33 cellular contexts compared by ENCODE assay signal in genomic region chr3:33579181-33579510, GRCh38.
DNase-seq lines count a peak whose midpoint lies in the region; ATAC-seq, FAIRE-seq and TF ChIP-seq lines count a peak whose summit lies in the region.
"Had no signal": no experiment of that assay in that cellular context is flagged by ENCODE, and none has a peak within 500 bp of the region (broad histone marks: within the 10 kb centered on the region; RNA-seq: fewer than 3 reads in every experiment).

No MANE protein-coding gene starts in this region.

- DNase-seq in MCF 10A (ENCODE audit: unreplicated experiment): no peak
- no peak for DNase-seq in breast epithelium (ENCODE audit: low spot score in 2 of 2)
- no peak for DNase-seq in astrocyte (ENCODE audit: low read depth)
- no peak for DNase-seq in RWPE1 (ENCODE audit: low spot score)
- no peak for DNase-seq in NCI-H2196 treated with DMSO at 0.1 percent for 48 hours (lab: John Stamatoyannopoulos, UW; ENCODE audit: unreplicated experiment)
- DNase-seq in activated CD4-positive, alpha-beta T cell treated with anti-CD3 and anti-CD28 coated beads for 48 hours: no peak
- DNase-seq: 8988T; activated CD4-positive, alpha-beta T cell treated with anti-CD3 and anti-CD28 coated beads for 4 hours; activated CD8-positive, alpha-beta memory T cell treated with anti-CD3 and anti-CD28 coated beads for 24 hours; activated T-cell treated with anti-CD3 and anti-CD28 coated beads for 4 hours; Calu3; DMS79; effector CD4-positive, alpha-beta T cell; MV-4-11; NCI-H1436; NCI-H2081; NCI-H345; NCI-H748 treated with DMSO at 0.1 percent for 48 hours; SJCRH30; substantia nigra; T-helper 9 cell had no signal

- H3K4me3 ChIP-seq in breast epithelium (no peak overlapping the region), astrocyte (ENCODE audit: insufficient read depth, low read depth, low read length) (no peak overlapping the region), iPS-18a (ENCODE audit: low read length) (peak overlapping the region; percentile 22)
- H3K4me3 ChIP-seq: lung, SJCRH30 had no signal

- H3K27ac Mint-ChIP-seq in MCF 10A (ENCODE audit: low read depth, unreplicated experiment): peak overlapping the region; percentile 57
- H3K27ac Mint-ChIP-seq in astrocyte (ENCODE audit: unreplicated experiment): no peak overlapping the region
- H3K27ac Mint-ChIP-seq: activated naive CD4-positive, alpha-beta T cell treated with anti-CD3 and anti-CD28 coated beads, Interleukin-2, amount 50 U/mL, for 24 hours; activated T-helper 2 cell treated with anti-CD3 and anti-CD28 coated beads, Interferon-gamma antibody, Interleukin-2, Interleukin-4, amounts not matched to agents 10 μg/mL and 5 μg/mL and 100 μg/mL, durations not matched to agents 14 hours and 24 hours and 36 hours; natural killer cell treated with Interleukin-12 subunit alpha and Interleukin-12 subunit beta and Interleukin-15 and Interleukin-18, amount 100 ng/mL, for 72 hours; stimulated activated memory B cell treated with anti-CD40 and anti-IgM and Interleukin-4, amounts not matched to agents 10 μg/mL and 1 μg/mL and 100 μg/mL, for 72 hours had no signal

- H3K4me3 Mint-ChIP-seq in MCF 10A (ENCODE audit: unreplicated experiment) (no peak overlapping the region), astrocyte (ENCODE audit: unreplicated experiment) (no peak overlapping the region)
- H3K4me3 Mint-ChIP-seq: activated naive CD4-positive, alpha-beta T cell treated with anti-CD3 and anti-CD28 coated beads, Interleukin-2, amount 50 U/mL, for 24 hours; natural killer cell treated with Interleukin-12 subunit alpha and Interleukin-12 subunit beta and Interleukin-15 and Interleukin-18, amount 100 ng/mL, for 72 hours; stimulated activated memory B cell treated with anti-CD40 and anti-IgM and Interleukin-4, amounts not matched to agents 10 μg/mL and 1 μg/mL and 100 μg/mL, for 72 hours had no signal

- peaks cover 41% of the 10 kb centered on the region for H3K36me3 Mint-ChIP-seq in MCF 10A (ENCODE audit: insufficient read depth, unreplicated experiment)
- H3K36me3 Mint-ChIP-seq in astrocyte (ENCODE audit: low read depth, unreplicated experiment): peaks cover 7% of the 10 kb centered on the region

- H3K9me3 Mint-ChIP-seq in MCF 10A (ENCODE audit: unreplicated experiment): no peaks in the 10 kb centered on the region
- no peaks in the 10 kb centered on the region for H3K9me3 Mint-ChIP-seq in astrocyte (ENCODE audit: unreplicated experiment)
- H3K9me3 Mint-ChIP-seq: activated naive CD4-positive, alpha-beta T cell treated with anti-CD3 and anti-CD28 coated beads, Interleukin-2, amount 50 U/mL, for 24 hours; activated T-helper 2 cell treated with anti-CD3 and anti-CD28 coated beads, Interferon-gamma antibody, Interleukin-2, Interleukin-4, amounts not matched to agents 10 μg/mL and 5 μg/mL and 100 μg/mL, durations not matched to agents 14 hours and 24 hours and 36 hours; natural killer cell treated with Interleukin-12 subunit alpha and Interleukin-12 subunit beta and Interleukin-15 and Interleukin-18, amount 100 ng/mL, for 72 hours; stimulated activated memory B cell treated with anti-CD40 and anti-IgM and Interleukin-4, amounts not matched to agents 10 μg/mL and 1 μg/mL and 100 μg/mL, for 72 hours had no signal

- H3K27me3 Mint-ChIP-seq in MCF 10A (ENCODE audit: insufficient read depth, unreplicated experiment) (no peaks in the 10 kb centered on the region), astrocyte (ENCODE audit: low read depth, unreplicated experiment) (no peaks in the 10 kb centered on the region)
- H3K27me3 Mint-ChIP-seq: activated naive CD4-positive, alpha-beta T cell treated with anti-CD3 and anti-CD28 coated beads, Interleukin-2, amount 50 U/mL, for 24 hours; natural killer cell treated with Interleukin-12 subunit alpha and Interleukin-12 subunit beta and Interleukin-15 and Interleukin-18, amount 100 ng/mL, for 72 hours; stimulated activated memory B cell treated with anti-CD40 and anti-IgM and Interleukin-4, amounts not matched to agents 10 μg/mL and 1 μg/mL and 100 μg/mL, for 72 hours had no signal

- no TSS peak for BruUV-seq in MCF 10A (replicated peaks; lab: Mats Ljungman, UMichigan)

- no peak for TF ChIP-seq POLR2A in breast epithelium (IDR thresholded peaks at IDR 0.05)

- H3K36me3 ChIP-seq in breast epithelium (peaks cover 4% of the 10 kb centered on the region), astrocyte (ENCODE audit: insufficient read depth, low read length) (no peaks in the 10 kb centered on the region), iPS-18a (ENCODE audit: control insufficient read depth, low read depth, low read length) (no peaks in the 10 kb centered on the region)
- H3K36me3 ChIP-seq: SJCRH30 had no signal

- no peaks in the 10 kb centered on the region for H4K20me1 ChIP-seq in astrocyte (ENCODE audit: insufficient read depth, low read length)

- H3K27ac ChIP-seq in breast epithelium (no peak overlapping the region), astrocyte (ENCODE audit: low read depth, low read length) (peak overlapping the region; percentile 13), iPS-18a (ENCODE audit: low read length) (no peak overlapping the region), RWPE1 (no peak overlapping the region)
- H3K27ac ChIP-seq: SJCRH30, VCaP had no signal

- no peak for FAIRE-seq in astrocyte (lab: Jason Lieb, UNC)
- FAIRE-seq: bronchial epithelial cell, colon, G401.6, HTR-8/SVneo had no signal

- no peak overlapping the region for H3K4me2 ChIP-seq in astrocyte (ENCODE audit: low read length)

- intact Hi-C loops in MCF 10A (cut with micrococcal nuclease) (no loop called here), breast epithelium (cut with DNase I; ENCODE audit: low total_unique reads) (no loop called here)

- CTCF ChIA-PET in MCF 10A (lab: Yijun Ruan, JAX) (interaction anchor here (0.9 kb wide), 1 partner anchor 309 kb away, joined by 3 read pairs; no protein-coding TSS in a partner anchor), RWPE1 (lab: Yijun Ruan, JAX) (no interaction called here)

- H3K9me3 ChIP-seq in breast epithelium: no peaks in the 10 kb centered on the region
- H3K9me3 ChIP-seq in astrocyte (ENCODE audit: insufficient read depth, low read depth, low read length): no peaks in the 10 kb centered on the region
- H3K9me3 ChIP-seq in iPS-18a (ENCODE audit: control insufficient read depth, low read depth, low read length): no peaks in the 10 kb centered on the region
- H3K9me3 ChIP-seq: SJCRH30 had no signal

- TF ChIP-seq CTCF in MCF 10A (IDR thresholded peaks at IDR 0.05; ENCODE audit: unreplicated experiment) (no peak), breast epithelium (IDR thresholded peaks at IDR 0.05) (no peak), astrocyte (IDR thresholded peaks at IDR 0.05; ENCODE audit: insufficient read depth, low read depth, low read length) (no peak), RWPE1 (conservative IDR thresholded peaks at IDR 0.05; ENCODE audit: low read depth) (no peak)

- H3K4me1 Mint-ChIP-seq in MCF 10A (ENCODE audit: insufficient read depth, unreplicated experiment): peaks cover 10% of the 10 kb centered on the region
- H3K4me1 Mint-ChIP-seq in astrocyte (ENCODE audit: low read depth, unreplicated experiment): peaks cover 6% of the 10 kb centered on the region
- H3K4me1 Mint-ChIP-seq: activated naive CD4-positive, alpha-beta T cell treated with anti-CD3 and anti-CD28 coated beads, Interleukin-2, amount 50 U/mL, for 24 hours had no signal

- no peak for ATAC-seq in HG02623 (IDR thresholded peaks at IDR 0.05; ENCODE audit: unreplicated experiment)
- ATAC-seq: natural killer cell treated with Interleukin-12 subunit alpha and Interleukin-12 subunit beta and Interleukin-15 and Interleukin-18, amount 100 ng/mL, for 72 hours; stimulated activated memory B cell treated with anti-CD40 and anti-IgM and Interleukin-4, amounts not matched to agents 10 μg/mL and 1 μg/mL and 100 μg/mL, for 72 hours had no signal

- no peak overlapping the region for H2AFZ ChIP-seq in astrocyte (ENCODE audit: low read depth, low read length)

- H3K4me1 ChIP-seq in breast epithelium (no peaks in the 10 kb centered on the region), astrocyte (ENCODE audit: insufficient read depth, low read length) (peaks cover 2% of the 10 kb centered on the region), iPS-18a (ENCODE audit: control insufficient read depth, low read depth, low read length) (peaks cover 56% of the 10 kb centered on the region)
- H3K4me1 ChIP-seq: SJCRH30 had no signal

- no peak overlapping the region for H3K9ac ChIP-seq in astrocyte (ENCODE audit: low read length)
- no peak overlapping the region for H3K9ac ChIP-seq in iPS-18a (ENCODE audit: low read length)

- H3K79me2 ChIP-seq in astrocyte (ENCODE audit: insufficient read depth, low read length): no peaks in the 10 kb centered on the region

- no peaks in the 10 kb centered on the region for H3K27me3 ChIP-seq in breast epithelium
- H3K27me3 ChIP-seq in astrocyte (ENCODE audit: insufficient read depth, low read length): no peaks in the 10 kb centered on the region
- no peaks in the 10 kb centered on the region for H3K27me3 ChIP-seq in iPS-18a (ENCODE audit: control insufficient read depth, insufficient read depth, low read length)
- H3K27me3 ChIP-seq: SJCRH30 had no signal

- POLR2A ChIA-PET in MCF 10A (lab: Yijun Ruan, JAX) (no interaction called here), RWPE1 (lab: Yijun Ruan, JAX; ENCODE audit: low non-redundant PET) (no interaction called here)
